10 cellular contexts compared by ENCODE assay signal in the genomic region with DNA sequence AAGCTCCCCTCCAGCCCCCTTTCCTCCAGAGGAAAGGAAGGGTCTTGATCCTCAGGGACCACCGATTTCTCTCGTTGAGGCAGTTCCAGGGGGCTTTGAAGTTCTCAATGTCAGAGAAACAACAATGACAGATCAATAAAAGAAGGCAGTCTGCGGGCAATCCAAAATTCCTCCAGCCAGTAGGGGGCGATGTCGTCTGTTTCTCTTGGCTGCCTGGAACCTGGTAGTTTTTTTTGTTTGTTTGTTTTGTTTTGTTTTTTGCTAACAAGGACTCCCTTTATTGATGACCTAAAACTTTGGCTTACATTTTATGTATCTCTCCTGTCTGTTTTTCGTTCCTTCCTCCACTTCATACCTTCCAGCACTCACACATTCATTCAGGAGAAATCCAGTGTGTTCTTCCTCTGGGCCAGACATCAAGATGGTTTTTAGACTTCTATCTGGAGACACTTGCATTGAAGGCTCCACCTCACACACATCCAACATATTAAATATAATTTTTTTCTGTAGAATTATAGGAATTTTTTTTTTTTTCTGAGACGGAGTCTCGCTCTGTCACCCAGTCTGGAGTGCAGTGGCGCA.
A peak's percentile ranks its signal among the peaks of the same experiment; 100 is the strongest.
DNase-seq lines count a peak whose midpoint lies in the region; ATAC-seq and TF ChIP-seq lines count a peak whose summit lies in the region.
"Had no signal": no experiment of that assay in that cellular context is flagged by ENCODE, and none has a peak within 500 bp of the region (broad histone marks: within the 10 kb centered on the region; RNA-seq: fewer than 3 reads in every experiment).

No MANE protein-coding gene starts in this region.

- no peaks in the 10 kb centered on the region for H3K9me3 ChIP-seq in SK-N-SH
- no peaks in the 10 kb centered on the region for H3K9me3 ChIP-seq in neuronal stem cell (replicated peaks in 1 of 2; ENCODE audit: control insufficient read depth in 2 of 2, insufficient read depth in 1 of 2, low read depth in 1 of 2, low read length in 2 of 2)
- H3K9me3 ChIP-seq: BLaER1 treated with 17β-estradiol and CSF1 and Interleukin-3, amounts not matched to agents 10 nM and 100 nM had no signal

- H4K91ac ChIP-seq in neuronal stem cell (ENCODE audit: low read depth, low read length, poor library complexity), result no peak overlapping the region

- H3K4me2 ChIP-seq in SK-N-SH, result no peak overlapping the region
- H3K4me2 ChIP-seq in neuronal stem cell (ENCODE audit: insufficient read depth, low read length, poor library complexity, severe bottlenecking), result no peak overlapping the region
- H3K4me2 ChIP-seq: BLaER1 treated with 17β-estradiol and CSF1 and Interleukin-3, amounts not matched to agents 10 nM and 100 nM had no signal

- H3K27ac ChIP-seq in SK-N-SH (ENCODE audit: low read depth in 2 of 2, low read length in 1 of 2), result no peak overlapping the region
- no peak overlapping the region for H3K27ac ChIP-seq in neuronal stem cell (replicated peaks; ENCODE audit: low read length)
- H3K27ac ChIP-seq: BLaER1 treated with 17β-estradiol and CSF1 and Interleukin-3, amounts not matched to agents 10 nM and 100 nM had no signal

- no peak overlapping the region for H2BK120ac ChIP-seq in neuronal stem cell (ENCODE audit: low read depth, low read length)

- H3K4me1 ChIP-seq in SK-N-SH (ENCODE audit: control insufficient read depth in 1 of 2, insufficient read depth in 2 of 2, low read depth in 1 of 2, low read length in 1 of 2), result peaks cover 0 to 10% of the 10 kb centered on the region in 2 experiments; a peak in 1 of 4 replicates
- peaks cover 0 to 2% of the 10 kb centered on the region in 2 donors for H3K4me1 ChIP-seq in neuronal stem cell (ENCODE audit: control insufficient read depth in 2 of 2, insufficient read depth in 1 of 2, low read depth in 1 of 2, low read length in 2 of 2)

- H3K23ac ChIP-seq in neuronal stem cell (ENCODE audit: low read depth, low read length, poor library complexity), result no peak overlapping the region

- no peaks in the 10 kb centered on the region for H3F3A ChIP-seq in SK-N-SH (replicated peaks; ENCODE audit: insufficient read depth)

- H4K8ac ChIP-seq in neuronal stem cell (ENCODE audit: low read depth, low read length), result no peak overlapping the region

- no peak overlapping the region for H3K4ac ChIP-seq in neuronal stem cell (ENCODE audit: low read length)

- no peak overlapping the region for H3K4me3 ChIP-seq in SK-N-SH (ENCODE audit: low read depth in 2 of 2, low read length in 1 of 2)
- H3K4me3 ChIP-seq in neuronal stem cell (ENCODE audit: low read length in 2 of 2), result no peak overlapping the region
- H3K4me3 ChIP-seq: BLaER1 treated with 17β-estradiol and CSF1 and Interleukin-3, amounts not matched to agents 10 nM and 100 nM had no signal

- peak in 2 of 3 experiments; percentile 15 to 16 for DNase-seq in NCI-H1417 (lab: John Stamatoyannopoulos, UW)
- no peak for DNase-seq in NCI-H1417 treated with DMSO at 0.1 percent for 48 hours (lab: John Stamatoyannopoulos, UW)
- peak; percentile 56 for DNase-seq in SK-N-SH
- peak; percentile 73 for DNase-seq in activated naive CD8-positive, alpha-beta T cell treated with anti-CD3 and anti-CD28 coated beads, Interleukin-2, amount 10 ng/mL, durations not matched to agents 7 days and 5 days
- DNase-seq in left kidney (ENCODE audit: low read depth, low spot score), result peak; percentile 35
- DNase-seq in stimulated activated CD8-positive, alpha-beta memory T cell treated with anti-CD3 and anti-CD28 coated beads, Interleukin-15, amount 100 ng/mL, for 1 hour (ENCODE audit: low read depth), result peak; percentile 70
- no peak for DNase-seq in neuronal stem cell (ENCODE audit: low spot score)

- no peak overlapping the region for H2BK15ac ChIP-seq in neuronal stem cell (ENCODE audit: low read length)

- TF ChIP-seq EP300 in SK-N-SH (IDR thresholded peaks at IDR 0.05; ENCODE audit: borderline replicate concordance in 1 of 2, low read depth in 1 of 2, low read length in 1 of 2), result no peak

- no peaks in the 10 kb centered on the region for H4K20me1 ChIP-seq in SK-N-SH (ENCODE audit: insufficient read depth)

- H3K36me3 Mint-ChIP-seq in activated naive CD8-positive, alpha-beta T cell treated with anti-CD3 and anti-CD28 coated beads, Interleukin-2, amount 10 ng/mL, durations not matched to agents 7 days and 5 days, result peaks cover 5% of the 10 kb centered on the region

- H3K9me3 Mint-ChIP-seq in activated naive CD8-positive, alpha-beta T cell treated with anti-CD3 and anti-CD28 coated beads, Interleukin-2, amount 10 ng/mL, durations not matched to agents 7 days and 5 days, result no peaks in the 10 kb centered on the region
- H3K9me3 Mint-ChIP-seq: dendritic cell treated with granulocyte-macrophage colony-stimulating factor and Interleukin-4, amounts not matched to agents 40 ng/mL and 50 ng/mL, for 4 days had no signal

- H2AK5ac ChIP-seq in neuronal stem cell (ENCODE audit: low read depth, low read length), result no peak overlapping the region

- no peak overlapping the region for H3K14ac ChIP-seq in neuronal stem cell (ENCODE audit: low read length)

- H3K27me3 ChIP-seq in SK-N-SH (ENCODE audit: insufficient read depth), result peaks cover 18% of the 10 kb centered on the region; the same call in 1 of the 2 replicates
- H3K27me3 ChIP-seq in neuronal stem cell (ENCODE audit: control insufficient read depth in 3 of 3, insufficient read depth in 3 of 3, low read depth in 1 of 3, low read length in 3 of 3), result peaks cover 0 to 8% (median 0%) of the 10 kb centered on the region in 3 experiments

- H3K9ac ChIP-seq in SK-N-SH (no peak overlapping the region), neuronal stem cell (ENCODE audit: low read depth, low read length, poor library complexity) (no peak overlapping the region)
- H3K9ac ChIP-seq: BLaER1 treated with 17β-estradiol and CSF1 and Interleukin-3, amounts not matched to agents 10 nM and 100 nM had no signal

- H3K18ac ChIP-seq in neuronal stem cell (ENCODE audit: low read length), result no peak overlapping the region

- H3K27me3 Mint-ChIP-seq in activated naive CD8-positive, alpha-beta T cell treated with anti-CD3 and anti-CD28 coated beads, Interleukin-2, amount 10 ng/mL, durations not matched to agents 7 days and 5 days, result peaks cover 12% of the 10 kb centered on the region

- no peak overlapping the region for H3K27ac Mint-ChIP-seq in activated naive CD8-positive, alpha-beta T cell treated with anti-CD3 and anti-CD28 coated beads, Interleukin-2, amount 10 ng/mL, durations not matched to agents 7 days and 5 days
- H3K27ac Mint-ChIP-seq: dendritic cell treated with granulocyte-macrophage colony-stimulating factor and Interleukin-4, amounts not matched to agents 40 ng/mL and 50 ng/mL, for 4 days had no signal

- no peak overlapping the region for H2BK5ac ChIP-seq in neuronal stem cell (ENCODE audit: low read length)

- H2BK12ac ChIP-seq in neuronal stem cell (ENCODE audit: low read length), result no peak overlapping the region

- no peaks in the 10 kb centered on the region for H3K79me1 ChIP-seq in neuronal stem cell (ENCODE audit: low read depth, low read length)

- no peak overlapping the region for H3K4me3 Mint-ChIP-seq in activated naive CD8-positive, alpha-beta T cell treated with anti-CD3 and anti-CD28 coated beads, Interleukin-2, amount 10 ng/mL, durations not matched to agents 7 days and 5 days
- H3K4me3 Mint-ChIP-seq: dendritic cell treated with granulocyte-macrophage colony-stimulating factor and Interleukin-4, amounts not matched to agents 40 ng/mL and 50 ng/mL, for 4 days had no signal

- ATAC-seq in activated naive CD8-positive, alpha-beta T cell treated with anti-CD3 and anti-CD28 coated beads, Interleukin-2, amount 10 ng/mL, durations not matched to agents 7 days and 5 days (ENCODE audit: low read depth), result no peak
- no peak for ATAC-seq in GM18868 (IDR thresholded peaks at IDR 0.05; ENCODE audit: unreplicated experiment)

- WGBS in SK-N-SH (ENCODE audit: low lambda C conversion rate), result 41% methylated on average over 9 of the region's 9 CpGs
- WGBS in neuronal stem cell (ENCODE audit: extremely low coverage in 2 of 2, insufficient read length in 2 of 2, insufficient replicate concordance in 1 of 2), 2 donors, result no CpG with 5 or more reads among the region's 9 CpGs

- peak; percentile 76 for TF ChIP-seq RAD21 in SK-N-SH (IDR thresholded peaks at IDR 0.05; ENCODE audit: low read length)

- H2AFZ ChIP-seq in SK-N-SH (ENCODE audit: low read depth) (no peak overlapping the region), neuronal stem cell (ENCODE audit: low read length) (no peak overlapping the region)

- H3K9me2 ChIP-seq in SK-N-SH, result no peaks in the 10 kb centered on the region

- no peaks in the 10 kb centered on the region for H3K79me2 ChIP-seq in SK-N-SH (ENCODE audit: insufficient read depth)

- POLR2A ChIA-PET in SK-N-SH (lab: Yijun Ruan, JAX), result no interaction called here
- POLR2A ChIA-PET in activated naive CD8-positive, alpha-beta T cell treated with anti-CD3 and anti-CD28 coated beads, Interleukin-2, amount 10 ng/mL, durations not matched to agents 7 days and 5 days (lab: Charles Lee), result no interaction called here

- no peaks in the 10 kb centered on the region for H3K36me3 ChIP-seq in SK-N-SH (replicated peaks in 1 of 2; ENCODE audit: control insufficient read depth in 1 of 2, insufficient read depth in 2 of 2, low read length in 1 of 2)
- no peaks in the 10 kb centered on the region for H3K36me3 ChIP-seq in neuronal stem cell (replicated peaks in 1 of 2; ENCODE audit: control insufficient read depth in 2 of 2, insufficient read depth in 2 of 2, low read length in 2 of 2)
- H3K36me3 ChIP-seq: BLaER1 treated with 17β-estradiol and CSF1 and Interleukin-3, amounts not matched to agents 10 nM and 100 nM had no signal

- CTCF ChIA-PET in SK-N-SH (lab: Yijun Ruan, JAX), result interaction anchor here (0.6 to 1.7 kb wide), 31 partner anchors 9 to 759 kb away, joined by 3 to 11 read pairs (median 4); a partner anchor contains a TSS

- peaks cover 43% of the 10 kb centered on the region for H3K4me1 Mint-ChIP-seq in activated naive CD8-positive, alpha-beta T cell treated with anti-CD3 and anti-CD28 coated beads, Interleukin-2, amount 10 ng/mL, durations not matched to agents 7 days and 5 days

- peak; percentile 84 for TF ChIP-seq CTCF in SK-N-SH (IDR thresholded peaks at IDR 0.05)

TF ChIP-seq in SK-N-SH, 30 proteins besides CTCF, POLR2A, EP300 and RAD21:
- TF ChIP-seq SMC3 (IDR thresholded peaks at IDR 0.05; ENCODE audit: low read depth, low read length), result peak; percentile 56
- no peak for TF ChIP-seq TAF1 (IDR thresholded peaks at IDR 0.05; ENCODE audit: borderline replicate concordance, low read depth, low read length)
- no peak for TF ChIP-seq MEF2A (IDR thresholded peaks at IDR 0.05; ENCODE audit: borderline replicate concordance, low read depth)

Comparison
In these comparisons a context has a peak if more than half of its experiments do, and no peak if none do; other contexts are left out.
1. DNase-seq: peak in NCI-H1417 (2 of 3), SK-N-SH (single experiment), activated naive CD8-positive, alpha-beta T cell treated with anti-CD3 and anti-CD28 coated beads, Interleukin-2, amount 10 ng/mL, durations not matched to agents 7 days and 5 days (single experiment), left kidney (single experiment) and stimulated activated CD8-positive, alpha-beta memory T cell treated with anti-CD3 and anti-CD28 coated beads, Interleukin-15, amount 100 ng/mL, for 1 hour (single experiment); none in NCI-H1417 treated with DMSO at 0.1 percent for 48 hours (single experiment) and neuronal stem cell (single experiment).